In genomic region chrX:2176733-2177132, GRCh38 we compare ENCODE assay signal across 31 cellular contexts.
"Had no signal": no experiment of that assay in that cellular context is flagged by ENCODE, and none has a peak within 500 bp of the region (broad histone marks: within the 10 kb centered on the region; RNA-seq: fewer than 3 reads in every experiment).

No MANE protein-coding gene starts in this region.

- ATAC-seq: activated CD4-positive, alpha-beta T cell treated with anti-CD3 and anti-CD28 coated beads for 36 hours; activated T-helper 17 cell treated with anti-CD3 and anti-CD28 coated beads, Interleukin-2, amount 50 U/mL, for 72 hours had no signal

- H3K9me3 ChIP-seq: Peyer's patch, SJCRH30, SK-N-SH had no signal

- H3K9me2 ChIP-seq: SK-N-SH had no signal

- DNase-seq: activated CD4-positive, alpha-beta memory T cell treated with anti-CD3 and anti-CD28 coated beads, Interleukin-2, amount 10 ng/mL, durations not matched to agents 7 days and 5 days; activated CD4-positive, alpha-beta T cell treated with anti-CD3 and anti-CD28 coated beads for 36 hours; activated CD4-positive, alpha-beta T cell treated with anti-CD3 and anti-CD28 coated beads, Interleukin-2, amount 50 U/mL, for 1 hour; activated CD4-positive, CD25-positive, alpha-beta regulatory T cell; activated gamma-delta T cell; activated naive CD4-positive, alpha-beta T cell treated with anti-CD3 and anti-CD28 coated beads for 36 hours; activated T-cell treated with anti-CD3 and anti-CD28 coated beads for 4 hours; activated T-cell treated with anti-CD3 and anti-CD28 coated beads, Interleukin-2, amount 50 U/mL, for 48 hours; amygdala; brain microvascular endothelial cell; MG63; MV-4-11; NCI-H1092 treated with DMSO at 0.1 percent for 48 hours; NCI-H1436; NCI-H1694 treated with DMSO at 0.1 percent for 48 hours; NCI-H2029 treated with DMSO at 0.1 percent for 48 hours; NCI-H2171 treated with DMSO at 0.1 percent for 48 hours; NCI-H510A treated with DMSO at 0.1 percent for 48 hours; NCI-H69; NK-92 treated with Interleukin-12 subunit alpha and Interleukin-12 subunit beta, amount 100 ng/mL, for 24 hours; Peyer's patch; Right ventricle myocardium superior; SJCRH30; SK-N-SH; T-helper 1 cell had no signal

- H3K27ac Mint-ChIP-seq: activated CD4-positive, alpha-beta memory T cell treated with anti-CD3 and anti-CD28 coated beads, Interleukin-2, amount 10 ng/mL, durations not matched to agents 7 days and 5 days; activated CD4-positive, alpha-beta T cell treated with anti-CD3 and anti-CD28 coated beads for 36 hours; activated naive CD4-positive, alpha-beta T cell treated with anti-CD3 and anti-CD28 coated beads for 36 hours; activated naive CD8-positive, alpha-beta T cell; activated T-helper 17 cell treated with anti-CD3 and anti-CD28 coated beads, Interleukin-2, amount 50 U/mL, for 72 hours had no signal

- H3K4me1 ChIP-seq: Peyer's patch, SJCRH30 had no signal

- H3K27me3 Mint-ChIP-seq: activated CD4-positive, alpha-beta memory T cell treated with anti-CD3 and anti-CD28 coated beads, Interleukin-2, amount 10 ng/mL, durations not matched to agents 7 days and 5 days; activated CD4-positive, alpha-beta T cell treated with anti-CD3 and anti-CD28 coated beads for 36 hours; activated naive CD8-positive, alpha-beta T cell; activated T-helper 17 cell treated with anti-CD3 and anti-CD28 coated beads, Interleukin-2, amount 50 U/mL, for 72 hours had no signal

- H3K4me1 Mint-ChIP-seq: activated CD4-positive, alpha-beta memory T cell treated with anti-CD3 and anti-CD28 coated beads, Interleukin-2, amount 10 ng/mL, durations not matched to agents 7 days and 5 days; activated CD4-positive, alpha-beta T cell treated with anti-CD3 and anti-CD28 coated beads for 36 hours; activated T-helper 17 cell treated with anti-CD3 and anti-CD28 coated beads, Interleukin-2, amount 50 U/mL, for 72 hours had no signal

- H3K4me2 ChIP-seq: KMS-11, SK-N-SH had no signal

- H3K9ac ChIP-seq: KMS-11, SK-N-SH had no signal

- H3K36me3 ChIP-seq: brain microvascular endothelial cell, cardiac muscle cell, MG63, Peyer's patch, SJCRH30 had no signal

- H3K4me3 Mint-ChIP-seq: activated CD4-positive, alpha-beta memory T cell treated with anti-CD3 and anti-CD28 coated beads, Interleukin-2, amount 10 ng/mL, durations not matched to agents 7 days and 5 days; activated CD4-positive, alpha-beta T cell treated with anti-CD3 and anti-CD28 coated beads for 36 hours; activated naive CD4-positive, alpha-beta T cell treated with anti-CD3 and anti-CD28 coated beads for 36 hours; activated naive CD8-positive, alpha-beta T cell; activated T-helper 17 cell treated with anti-CD3 and anti-CD28 coated beads, Interleukin-2, amount 50 U/mL, for 72 hours had no signal

- H3K4me3 ChIP-seq: cardiac muscle cell, MG63, Peyer's patch, SJCRH30 had no signal

- H3K27me3 ChIP-seq: brain microvascular endothelial cell, cardiac muscle cell, Peyer's patch, SJCRH30 had no signal

- H3K27ac ChIP-seq: brain microvascular endothelial cell, cardiac muscle cell, KMS-11, Peyer's patch, RWPE1, SJCRH30, VCaP had no signal
